1 cellular context compared by ENCODE assay signal in genomic region chr16:30143347-30143702, GRCh38.
TF ChIP-seq lines count a peak whose summit lies in the region.

No MANE protein-coding gene starts in this region.

TF ChIP-seq in HCT116, 20 proteins besides CTCF, POLR2A, EP300 and RAD21:
- TF ChIP-seq EZH2phosphoT487 (IDR thresholded peaks at IDR 0.05; ENCODE audit: borderline replicate concordance) (no peak), TCF7L2 (IDR thresholded peaks at IDR 0.05; ENCODE audit: borderline replicate concordance, extremely low read depth, insufficient read depth, insufficient read length) (no peak), EZH2 (IDR thresholded peaks at IDR 0.05) (no peak), JUND (IDR thresholded peaks at IDR 0.05) (no peak), YY1 (IDR thresholded peaks at IDR 0.05; ENCODE audit: extremely low read depth, insufficient replicate concordance, low read depth, low read length) (no peak), REST (IDR thresholded peaks at IDR 0.05; ENCODE audit: low read depth) (no peak), MAX (IDR thresholded peaks at IDR 0.05) (no peak), ZNF274 (IDR thresholded peaks at IDR 0.05; ENCODE audit: low read depth, low read length) (no peak), POLR2AphosphoS5 (IDR thresholded peaks at IDR 0.05; ENCODE audit: low read depth, low read length) (no peak), EGR1 (IDR thresholded peaks at IDR 0.05; ENCODE audit: low read depth) (no peak), ZBTB33 (IDR thresholded peaks at IDR 0.05; ENCODE audit: extremely low read depth, insufficient replicate concordance, low read length) (no peak), CBX3 (IDR thresholded peaks at IDR 0.05; ENCODE audit: low read depth) (no peak), FOSL1 (IDR thresholded peaks at IDR 0.05; ENCODE audit: low read depth) (no peak), ELF1 (IDR thresholded peaks at IDR 0.05; ENCODE audit: borderline replicate concordance, low read depth) (no peak)
